9 cellular contexts compared by ENCODE assay signal in genomic region chr1:102336602-102337001, GRCh38.
"Had no signal": no experiment of that assay in that cellular context is flagged by ENCODE, and none has a peak within 500 bp of the region (broad histone marks: within the 10 kb centered on the region; RNA-seq: fewer than 3 reads in every experiment).

No MANE protein-coding gene starts in this region.

- DNase-seq: GM23248, GOT3, H7, KBM-7 had no signal

- H3K27ac ChIP-seq: GM23248, HL-60, KMS-11 had no signal

- H3K9me3 ChIP-seq: HAP-1 had no signal

- ATAC-seq: HCT116, HepG2 had no signal

- H3K4me1 ChIP-seq: HAP-1 had no signal

- FAIRE-seq: HepG2 had no signal

- H3K4me3 ChIP-seq: GM23248, HAP-1 had no signal

- H3K36me3 ChIP-seq: HAP-1 had no signal
